31 cellular contexts compared by ENCODE assay signal in the genomic region with DNA sequence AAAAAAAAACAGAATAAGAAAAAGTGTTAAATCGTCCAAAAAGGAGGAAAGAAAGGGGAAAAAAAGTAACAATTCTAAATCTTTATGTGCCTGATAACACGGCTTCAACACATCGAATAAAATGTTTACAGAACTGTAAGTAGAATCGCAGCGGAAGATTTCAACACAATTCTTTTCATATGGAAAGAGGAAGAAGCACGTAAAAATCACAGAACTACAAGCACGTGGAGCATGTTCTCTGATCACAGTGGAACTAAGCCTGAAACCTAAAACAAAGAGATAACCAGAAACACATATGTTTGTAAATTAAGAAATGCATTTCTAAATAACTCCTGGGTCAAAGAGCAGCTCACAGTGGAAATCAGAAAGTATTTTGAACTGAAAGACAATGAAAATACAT. TPM values are rescaled to one million over a fixed set of nuclear protein-coding genes. Genes with fewer than 3 reads are reported as not detected.
DNase-seq lines count a peak whose midpoint lies in the region; ATAC-seq and TF ChIP-seq lines count a peak whose summit lies in the region.
"Had no signal": no experiment of that assay in that cellular context is flagged by ENCODE, and none has a peak within 500 bp of the region (broad histone marks: within the 10 kb centered on the region; RNA-seq: fewer than 3 reads in every experiment).

No MANE protein-coding gene starts in this region.

- CTCF ChIA-PET in PC-9 (lab: Charles Lee) = interaction anchor here (0.7 kb wide), 1 partner anchor 12 kb away, joined by 3 read pairs; no protein-coding TSS in a partner anchor

- H3K9ac ChIP-seq in neural progenitor cell = no peak overlapping the region

- peak overlapping the region; percentile 73 for H3K4me3 Mint-ChIP-seq in dendritic cell treated with granulocyte-macrophage colony-stimulating factor and Interleukin-4, amounts not matched to agents 40 ng/mL and 50 ng/mL, for 4 days
- H3K4me3 Mint-ChIP-seq in neural progenitor cell = no peak overlapping the region
- H3K4me3 Mint-ChIP-seq: activated CD4-positive, alpha-beta memory T cell treated with anti-CD3 and anti-CD28 coated beads for 36 hours; activated naive CD8-positive, alpha-beta T cell treated with anti-CD3 and anti-CD28 coated beads for 36 hours; stimulated activated effector memory CD8-positive, alpha-beta T cell treated with anti-CD3 and anti-CD28 coated beads, Interleukin-12 subunit alpha, Interleukin-12 subunit beta, amount 100 ng/mL, for 72 hours had no signal

- H2AFZ ChIP-seq in neural progenitor cell (replicated peaks) (peak overlapping the region; percentile 3), PC-9 (no peak overlapping the region)

- no peaks in the 10 kb centered on the region for H3K27me3 ChIP-seq in neural progenitor cell
- no peaks in the 10 kb centered on the region for H3K27me3 ChIP-seq in PC-9 (ENCODE audit: insufficient read depth, low read depth)
- H3K27me3 ChIP-seq: BLaER1 treated with 17β-estradiol and CSF1 and Interleukin-3, amounts not matched to agents 10 nM and 100 nM; vagina had no signal

- no peak for TF ChIP-seq CTCF in neural progenitor cell (IDR thresholded peaks at IDR 0.05)
- no peak for TF ChIP-seq CTCF in PC-9 (conservative IDR thresholded peaks at IDR 0.05)

- peaks cover 56% of the 10 kb centered on the region for H3K4me1 Mint-ChIP-seq in dendritic cell treated with granulocyte-macrophage colony-stimulating factor and Interleukin-4, amounts not matched to agents 40 ng/mL and 50 ng/mL, for 4 days (ENCODE audit: low read depth)
- peaks cover 6% of the 10 kb centered on the region for H3K4me1 Mint-ChIP-seq in neural progenitor cell
- H3K4me1 Mint-ChIP-seq: activated naive CD8-positive, alpha-beta T cell treated with anti-CD3 and anti-CD28 coated beads for 36 hours; stimulated activated effector memory CD8-positive, alpha-beta T cell treated with anti-CD3 and anti-CD28 coated beads, Interleukin-12 subunit alpha, Interleukin-12 subunit beta, amount 100 ng/mL, for 72 hours had no signal

- no peaks in the 10 kb centered on the region for H3K9me2 ChIP-seq in PC-9 (ENCODE audit: insufficient read depth)

- H3K4me3 ChIP-seq in neural progenitor cell (no peak overlapping the region), PC-9 (no peak overlapping the region)
- H3K4me3 ChIP-seq: skin epidermis, vagina had no signal

- H3K36me3 ChIP-seq in neural progenitor cell (no peaks in the 10 kb centered on the region), PC-9 (ENCODE audit: low read depth) (no peaks in the 10 kb centered on the region)
- H3K36me3 ChIP-seq: vagina had no signal

- intact Hi-C loops in dendritic cell treated with granulocyte-macrophage colony-stimulating factor and Interleukin-4, amounts not matched to agents 40 ng/mL and 50 ng/mL, for 4 days (cut with micrococcal nuclease) = loop anchor here (2.0 kb wide), 1 partner anchor 26 kb away; no protein-coding TSS in a partner anchor
- intact Hi-C loops in PC-9 (cut with micrococcal nuclease; ENCODE audit: unreplicated experiment) = no loop called here

- H3K79me2 ChIP-seq in neural progenitor cell (ENCODE audit: low read depth) = no peaks in the 10 kb centered on the region
- H3K79me2 ChIP-seq in PC-9 (ENCODE audit: low read depth) = no peaks in the 10 kb centered on the region

- DNase-seq in CD1c-positive myeloid dendritic cell (ENCODE audit: extremely low spot score) (peak; percentile 94), NOMO-1 treated with DMSO at 0.1 percent for 48 hours (lab: John Stamatoyannopoulos, UW; ENCODE audit: unreplicated experiment) (peak; percentile 92), neural progenitor cell (ENCODE audit: low spot score) (no peak), HuH-7.5 (ENCODE audit: low spot score) (no peak), PC-9 (no peak), DMS153 treated with DMSO at 0.1 percent for 48 hours (lab: John Stamatoyannopoulos, UW; ENCODE audit: unreplicated experiment) (no peak)
- DNase-seq: activated CD4-positive, alpha-beta memory T cell treated with anti-CD3 and anti-CD28 coated beads for 36 hours; activated CD4-positive, CD25-positive, alpha-beta regulatory T cell; activated naive CD8-positive, alpha-beta T cell treated with anti-CD3 and anti-CD28 coated beads for 36 hours; Calu3; central memory CD4-positive, alpha-beta T cell; NCI-H1694; NCI-H2171; NCI-H510A treated with DMSO at 0.1 percent for 48 hours; NK-92 treated with Interleukin-12 subunit alpha and Interleukin-12 subunit beta, amount 100 ng/mL, for 24 hours; nucleus accumbens; substantia nigra; SW 1271; T1000 had no signal

- no peaks in the 10 kb centered on the region for H3K9me3 ChIP-seq in neural progenitor cell (ENCODE audit: low read depth)
- no peaks in the 10 kb centered on the region for H3K9me3 ChIP-seq in PC-9 (ENCODE audit: insufficient read depth, low read depth)
- H3K9me3 ChIP-seq: vagina had no signal

- peak overlapping the region; percentile 97 for H3K27ac Mint-ChIP-seq in dendritic cell treated with granulocyte-macrophage colony-stimulating factor and Interleukin-4, amounts not matched to agents 40 ng/mL and 50 ng/mL, for 4 days
- no peak overlapping the region for H3K27ac Mint-ChIP-seq in neural progenitor cell
- H3K27ac Mint-ChIP-seq: activated CD4-positive, alpha-beta memory T cell treated with anti-CD3 and anti-CD28 coated beads for 36 hours; activated naive CD8-positive, alpha-beta T cell treated with anti-CD3 and anti-CD28 coated beads for 36 hours; stimulated activated effector memory CD8-positive, alpha-beta T cell treated with anti-CD3 and anti-CD28 coated beads, Interleukin-12 subunit alpha, Interleukin-12 subunit beta, amount 100 ng/mL, for 72 hours had no signal

- H3K4me1 ChIP-seq in neural progenitor cell = no peaks in the 10 kb centered on the region
- H3K4me1 ChIP-seq in PC-9 (replicated peaks; ENCODE audit: insufficient read depth) = no peaks in the 10 kb centered on the region
- H3K4me1 ChIP-seq: vagina had no signal

- H3F3A ChIP-seq in neural progenitor cell (ENCODE audit: low read depth) = no peaks in the 10 kb centered on the region
- H3F3A ChIP-seq in PC-9 (ENCODE audit: insufficient read depth, low read depth) = no peaks in the 10 kb centered on the region

- H3K4me2 ChIP-seq in neural progenitor cell (no peak overlapping the region), PC-9 (no peak overlapping the region)

- no peak for ATAC-seq in GM19324 (IDR thresholded peaks at IDR 0.05; ENCODE audit: low FRiP score, unreplicated experiment)
- ATAC-seq: HCT116; stimulated activated effector memory CD8-positive, alpha-beta T cell treated with anti-CD3 and anti-CD28 coated beads, Interleukin-12 subunit alpha, Interleukin-12 subunit beta, amount 100 ng/mL, for 72 hours had no signal

- peaks cover 89% of the 10 kb centered on the region for H3K36me3 Mint-ChIP-seq in dendritic cell treated with granulocyte-macrophage colony-stimulating factor and Interleukin-4, amounts not matched to agents 40 ng/mL and 50 ng/mL, for 4 days (ENCODE audit: low read depth)
- no peaks in the 10 kb centered on the region for H3K36me3 Mint-ChIP-seq in neural progenitor cell
- H3K36me3 Mint-ChIP-seq: activated CD4-positive, alpha-beta memory T cell treated with anti-CD3 and anti-CD28 coated beads for 36 hours; activated naive CD8-positive, alpha-beta T cell treated with anti-CD3 and anti-CD28 coated beads for 36 hours; stimulated activated effector memory CD8-positive, alpha-beta T cell treated with anti-CD3 and anti-CD28 coated beads, Interleukin-12 subunit alpha, Interleukin-12 subunit beta, amount 100 ng/mL, for 72 hours had no signal

- POLR2A ChIA-PET in PC-9 (lab: Charles Lee; ENCODE audit: unreplicated experiment) = no interaction called here

- H3K9me3 Mint-ChIP-seq in dendritic cell treated with granulocyte-macrophage colony-stimulating factor and Interleukin-4, amounts not matched to agents 40 ng/mL and 50 ng/mL, for 4 days = no peaks in the 10 kb centered on the region
- H3K9me3 Mint-ChIP-seq in neural progenitor cell = no peaks in the 10 kb centered on the region
- H3K9me3 Mint-ChIP-seq: activated CD4-positive, alpha-beta memory T cell treated with anti-CD3 and anti-CD28 coated beads for 36 hours; activated naive CD8-positive, alpha-beta T cell treated with anti-CD3 and anti-CD28 coated beads for 36 hours had no signal

- H3K27me3 Mint-ChIP-seq in dendritic cell treated with granulocyte-macrophage colony-stimulating factor and Interleukin-4, amounts not matched to agents 40 ng/mL and 50 ng/mL, for 4 days = no peaks in the 10 kb centered on the region
- H3K27me3 Mint-ChIP-seq in neural progenitor cell (ENCODE audit: insufficient read depth, low read depth) = no peaks in the 10 kb centered on the region

- H4K20me1 ChIP-seq in neural progenitor cell (ENCODE audit: low read depth) (no peaks in the 10 kb centered on the region), PC-9 (ENCODE audit: insufficient read depth) (no peaks in the 10 kb centered on the region)
- H4K20me1 ChIP-seq: BLaER1 treated with 17β-estradiol and CSF1 and Interleukin-3, amounts not matched to agents 10 nM and 100 nM had no signal

- H3K27ac ChIP-seq in neural progenitor cell (no peak overlapping the region), PC-9 (no peak overlapping the region)
- H3K27ac ChIP-seq: vagina had no signal

- no TSS peak for BruUV-seq in PC-9 (replicated peaks; lab: Mats Ljungman, UMichigan)

RNA-seq across cellular contexts. Expression of a gene that starts 8.7 kb away (rescaled TPM):
- total RNA-seq in neural progenitor cell (ENCODE audit: low replicate concordance) = not detected in 2 replicates
- total RNA-seq in PC-9 (2021) = 5.1 and 6.1 TPM in 2 replicates
- total RNA-seq: activated CD4-positive, alpha-beta memory T cell treated with anti-CD3 and anti-CD28 coated beads for 36 hours; activated naive CD8-positive, alpha-beta T cell treated with anti-CD3 and anti-CD28 coated beads for 36 hours; fibroblast of lung had no signal

RNA-seq across cellular contexts. Expression of a gene that starts 22.5 kb away (rescaled TPM):
- total RNA-seq in neural progenitor cell (ENCODE audit: low replicate concordance) (not detected in 2 replicates), PC-9 (2021) (0.23 TPM in 1 of 2 replicates, not detected in the other)
- total RNA-seq: activated CD4-positive, alpha-beta memory T cell treated with anti-CD3 and anti-CD28 coated beads for 36 hours; activated naive CD8-positive, alpha-beta T cell treated with anti-CD3 and anti-CD28 coated beads for 36 hours; astrocyte; Calu3; fibroblast of lung had no signal

RNA-seq across cellular contexts. Expression of a gene that starts 50.7 kb away (rescaled TPM):
- total RNA-seq in neural progenitor cell (ENCODE audit: low replicate concordance) (not detected in 2 replicates), PC-9 (2021) (20.2 and 22.4 TPM in 2 replicates)
- total RNA-seq: activated CD4-positive, alpha-beta memory T cell treated with anti-CD3 and anti-CD28 coated beads for 36 hours; activated naive CD8-positive, alpha-beta T cell treated with anti-CD3 and anti-CD28 coated beads for 36 hours; Calu3; dermis microvascular lymphatic vessel endothelial cell; lung microvascular endothelial cell; pulmonary artery endothelial cell; vagina had no signal

RNA-seq across cellular contexts. Expression of a gene that starts 57.6 kb away (rescaled TPM):
- total RNA-seq in neural progenitor cell (ENCODE audit: low replicate concordance) (not detected in 2 replicates), PC-9 (2021) (2.6 and 4.2 TPM in 2 replicates)
- total RNA-seq: activated CD4-positive, alpha-beta memory T cell treated with anti-CD3 and anti-CD28 coated beads for 36 hours; activated naive CD8-positive, alpha-beta T cell treated with anti-CD3 and anti-CD28 coated beads for 36 hours; Calu3; dermis microvascular lymphatic vessel endothelial cell; lung microvascular endothelial cell; pulmonary artery endothelial cell; vagina had no signal

Comparison
In these comparisons a context has a peak if more than half of its experiments do, and no peak if none do; other contexts are left out.
1. DNase-seq: peak in CD1c-positive myeloid dendritic cell (single experiment) and NOMO-1 treated with DMSO at 0.1 percent for 48 hours (single experiment); none in neural progenitor cell (single experiment), HuH-7.5 (single experiment), PC-9 (0 of 2) and DMS153 treated with DMSO at 0.1 percent for 48 hours (single experiment).
2. RNA of a gene that starts 50.7 kb away (total RNA-seq): 20.2 to 22.4 TPM in PC-9; not detected in neural progenitor cell; every median in the first group is over 10 times any median in the second.